Comparison of ENCODE assay signal across 1 cellular context in genomic region chr15:53611145-53611920, GRCh38.
TF ChIP-seq lines count a peak whose summit lies in the region.

No MANE protein-coding gene starts in this region.

TF ChIP-seq in SK-N-SH, 30 proteins besides CTCF, POLR2A, EP300 and RAD21 (continued from another document):
- TF ChIP-seq PBX3 (IDR thresholded peaks at IDR 0.05) (no peak), TCF12 (IDR thresholded peaks at IDR 0.05) (no peak), FOXJ3 (CRISPR knock-in tag; IDR thresholded peaks at IDR 0.05) (no peak), MEF2A (IDR thresholded peaks at IDR 0.05; ENCODE audit: borderline replicate concordance, low read depth) (no peak), POLR2AphosphoS5 (IDR thresholded peaks at IDR 0.05; ENCODE audit: low read depth, low read length) (no peak), ZBTB33 (IDR thresholded peaks at IDR 0.05; ENCODE audit: borderline replicate concordance, low read depth) (no peak), EZH2phosphoT487 (IDR thresholded peaks at IDR 0.05; ENCODE audit: borderline replicate concordance, low read depth) (no peak), SMC3 (IDR thresholded peaks at IDR 0.05; ENCODE audit: low read depth, low read length) (no peak), MXI1 (IDR thresholded peaks at IDR 0.05; ENCODE audit: low read depth, low read length) (no peak), NFIC (IDR thresholded peaks at IDR 0.05; ENCODE audit: borderline replicate concordance) (no peak), SIN3A (IDR thresholded peaks at IDR 0.05; ENCODE audit: borderline replicate concordance, low read depth, low read length) (no peak), REST (IDR thresholded peaks at IDR 0.05; ENCODE audit: low read depth, low read length) (no peak)
- TF ChIP-seq, protein P1, sequence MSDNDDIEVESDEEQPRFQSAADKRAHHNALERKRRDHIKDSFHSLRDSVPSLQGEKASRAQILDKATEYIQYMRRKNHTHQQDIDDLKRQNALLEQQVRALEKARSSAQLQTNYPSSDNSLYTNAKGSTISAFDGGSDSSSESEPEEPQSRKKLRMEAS (IDR thresholded peaks at IDR 0.05; ENCODE audit: low read depth), result no peak
- TF ChIP-seq, protein P2, sequence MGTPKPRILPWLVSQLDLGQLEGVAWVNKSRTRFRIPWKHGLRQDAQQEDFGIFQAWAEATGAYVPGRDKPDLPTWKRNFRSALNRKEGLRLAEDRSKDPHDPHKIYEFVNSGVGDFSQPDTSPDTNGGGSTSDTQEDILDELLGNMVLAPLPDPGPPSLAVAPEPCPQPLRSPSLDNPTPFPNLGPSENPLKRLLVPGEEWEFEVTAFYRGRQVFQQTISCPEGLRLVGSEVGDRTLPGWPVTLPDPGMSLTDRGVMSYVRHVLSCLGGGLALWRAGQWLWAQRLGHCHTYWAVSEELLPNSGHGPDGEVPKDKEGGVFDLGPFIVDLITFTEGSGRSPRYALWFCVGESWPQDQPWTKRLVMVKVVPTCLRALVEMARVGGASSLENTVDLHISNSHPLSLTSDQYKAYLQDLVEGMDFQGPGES (IDR thresholded peaks at IDR 0.05; ENCODE audit: low read depth, low read length), result no peak
TF ChIP-seq in SK-N-SH: peak in this region for 0.
